8 cellular contexts compared by ENCODE assay signal in the genomic region with DNA sequence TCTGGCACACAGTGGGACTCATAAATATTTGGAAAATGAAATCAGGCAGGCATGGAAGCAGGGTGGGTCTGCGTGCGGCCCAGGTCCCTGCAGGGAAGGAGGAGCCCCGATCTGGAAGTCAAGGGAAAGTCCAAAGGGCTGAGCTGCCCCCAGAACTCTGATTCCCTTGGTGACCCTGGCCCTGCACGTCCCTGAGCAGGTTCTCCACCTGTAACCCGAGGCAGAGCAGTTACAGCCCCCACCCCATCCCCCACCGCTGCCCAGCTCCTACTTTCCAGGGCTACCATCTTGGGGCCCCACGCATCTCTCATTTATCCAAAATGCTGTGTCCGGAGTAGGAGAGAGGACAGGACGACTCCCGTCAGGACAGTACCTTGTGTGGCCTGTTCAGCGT. TPM values are rescaled to one million over a fixed set of nuclear protein-coding genes. Genes with fewer than 3 reads are reported as not detected.
DNase-seq lines count a peak whose midpoint lies in the region; ATAC-seq, FAIRE-seq and TF ChIP-seq lines count a peak whose summit lies in the region.

No MANE protein-coding gene starts in this region.

- 0 out of 2 replicates have a peak, but pooled peaks cover 7% of the 10 kb centered on the region for H3F3A ChIP-seq in GM23338 (replicated peaks; ENCODE audit: low read depth)

- H3K4me1 ChIP-seq in GM23338 (ENCODE audit: insufficient read depth) = peaks cover 10% of the 10 kb centered on the region
- H3K4me1 ChIP-seq in right atrium auricular region = peaks cover 0 to 75% of the 10 kb centered on the region in 2 donors
- peaks cover 54 to 94% (median 85%) of the 10 kb centered on the region in 6 donors for H3K4me1 ChIP-seq in spleen

- H4K20me1 ChIP-seq in GM23338 (replicated peaks; ENCODE audit: insufficient read depth) = no peaks in the 10 kb centered on the region; the same call in none of the 2 replicates

- peaks cover 38% of the 10 kb centered on the region for H3K4me1 Mint-ChIP-seq in GM23338
- peaks cover 73% of the 10 kb centered on the region for H3K4me1 Mint-ChIP-seq in activated T-helper 1 cell treated with anti-CD3 and anti-CD28 coated beads, Interleukin-12 subunit alpha, Interleukin-12 subunit beta, Interleukin-2, Interleukin-4 antibody, amounts not matched to agents 30 ng/mL and 10 ng/mL and 1 ng/mL, durations not matched to agents 14 hours and 24 hours and 36 hours (ENCODE audit: low read depth)

- DNase-seq in GM23338 (ENCODE audit: low spot score) (no peak), right atrium auricular region (ENCODE audit: low spot score) (no peak), spleen (peak; percentile 79), NCI-H1694 treated with DMSO at 0.1 percent for 48 hours (lab: John Stamatoyannopoulos, UW) (no peak), GM19239 (ENCODE audit: insufficient read length, low spot score) (no peak), hepatic stellate cell (ENCODE audit: low spot score) (no peak)
- no peak for DNase-seq in activated T-helper 1 cell treated with anti-CD3 and anti-CD28 coated beads, Interleukin-12 subunit alpha, Interleukin-12 subunit beta, Interleukin-2, Interleukin-4 antibody, amounts not matched to agents 30 ng/mL and 10 ng/mL and 1 ng/mL, durations not matched to agents 14 hours and 24 hours and 36 hours (ENCODE audit: low spot score)

- ATAC-seq in GM23338 (no peak), GM18505 (IDR thresholded peaks at IDR 0.05; ENCODE audit: unreplicated experiment) (no peak)

- H2AFZ ChIP-seq in GM23338 = no peak overlapping the region

- H3K27ac ChIP-seq in GM23338 (ENCODE audit: low read depth) (peak overlapping the region; percentile 75; the same call in 1 of the 2 replicates), right atrium auricular region (peak overlapping the region; percentile 94 to 96), spleen (peak overlapping the region; percentile 52 to 93 (median 84))

- no peak for TF ChIP-seq POLR2A in spleen (IDR thresholded peaks at IDR 0.05)
- no peak for TF ChIP-seq POLR2A in GM18505 (IDR thresholded peaks at IDR 0.05; ENCODE audit: borderline replicate concordance, extremely low read depth, insufficient read depth, insufficient read length)

- no peak for FAIRE-seq in GM19239 (lab: Jason Lieb, UNC)

- peak overlapping the region; percentile 79 for H3K27ac Mint-ChIP-seq in GM23338
- peak overlapping the region; percentile 85 for H3K27ac Mint-ChIP-seq in activated T-helper 1 cell treated with anti-CD3 and anti-CD28 coated beads, Interleukin-12 subunit alpha, Interleukin-12 subunit beta, Interleukin-2, Interleukin-4 antibody, amounts not matched to agents 30 ng/mL and 10 ng/mL and 1 ng/mL, durations not matched to agents 14 hours and 24 hours and 36 hours

- peaks cover 14% of the 10 kb centered on the region for H3K36me3 Mint-ChIP-seq in GM23338 (ENCODE audit: low read depth)
- peaks cover 38% of the 10 kb centered on the region for H3K36me3 Mint-ChIP-seq in activated T-helper 1 cell treated with anti-CD3 and anti-CD28 coated beads, Interleukin-12 subunit alpha, Interleukin-12 subunit beta, Interleukin-2, Interleukin-4 antibody, amounts not matched to agents 30 ng/mL and 10 ng/mL and 1 ng/mL, durations not matched to agents 14 hours and 24 hours and 36 hours (ENCODE audit: low read depth)

- H3K79me2 ChIP-seq in GM23338 (replicated peaks; ENCODE audit: insufficient read depth) = peaks cover 49% of the 10 kb centered on the region

- peak overlapping the region; percentile 89 for H3K4me2 ChIP-seq in GM23338

- intact Hi-C loops in activated T-helper 1 cell treated with anti-CD3 and anti-CD28 coated beads, Interleukin-12 subunit alpha, Interleukin-12 subunit beta, Interleukin-2, Interleukin-4 antibody, amounts not matched to agents 30 ng/mL and 10 ng/mL and 1 ng/mL, durations not matched to agents 14 hours and 24 hours and 36 hours (cut with micrococcal nuclease) = loop anchor here (2.0 to 5.0 kb wide), 3 partner anchors 13 to 455 kb away; a partner anchor contains a TSS
- intact Hi-C loops in spleen (cut with DNase I; ENCODE audit: low total_unique reads) = loop anchor here (10.0 kb wide), 2 partner anchors 47 to 53 kb away; a partner anchor contains a TSS

- WGBS in spleen, 5 donors = 67 to 83% (median 73%) methylated on average over 9 to 11 of the region's 11 CpGs

- peak overlapping the region; percentile 88 for H3K4me3 ChIP-seq in GM23338
- H3K4me3 ChIP-seq in right atrium auricular region = peak overlapping the region; percentile 87 to 89
- H3K4me3 ChIP-seq in spleen = peak overlapping the region; percentile 76 to 98 (median 84)

- no peaks in the 10 kb centered on the region for H3K9me3 Mint-ChIP-seq in GM23338
- H3K9me3 Mint-ChIP-seq in activated T-helper 1 cell treated with anti-CD3 and anti-CD28 coated beads, Interleukin-12 subunit alpha, Interleukin-12 subunit beta, Interleukin-2, Interleukin-4 antibody, amounts not matched to agents 30 ng/mL and 10 ng/mL and 1 ng/mL, durations not matched to agents 14 hours and 24 hours and 36 hours = no peaks in the 10 kb centered on the region

- H3K4me3 Mint-ChIP-seq in GM23338 = peak overlapping the region; percentile 78
- H3K4me3 Mint-ChIP-seq in activated T-helper 1 cell treated with anti-CD3 and anti-CD28 coated beads, Interleukin-12 subunit alpha, Interleukin-12 subunit beta, Interleukin-2, Interleukin-4 antibody, amounts not matched to agents 30 ng/mL and 10 ng/mL and 1 ng/mL, durations not matched to agents 14 hours and 24 hours and 36 hours = peak overlapping the region; percentile 95

- H3K27me3 ChIP-seq in GM23338 (ENCODE audit: insufficient read depth) (no peaks in the 10 kb centered on the region), right atrium auricular region (no peaks in the 10 kb centered on the region), spleen (replicated peaks in 1 of 7) (no peaks in the 10 kb centered on the region)

- no peaks in the 10 kb centered on the region for H3K36me3 ChIP-seq in GM23338 (ENCODE audit: insufficient read depth)
- peaks cover 4% of the 10 kb centered on the region for H3K36me3 ChIP-seq in right atrium auricular region
- H3K36me3 ChIP-seq in spleen = peaks cover 0 to 6% (median 0%) of the 10 kb centered on the region in 6 donors

- H3K9me3 ChIP-seq in right atrium auricular region (no peaks in the 10 kb centered on the region), spleen (no peaks in the 10 kb centered on the region)

- peaks cover 11% of the 10 kb centered on the region for H3K27me3 Mint-ChIP-seq in GM23338 (ENCODE audit: insufficient read depth, low read depth, poor library complexity)
- no peaks in the 10 kb centered on the region for H3K27me3 Mint-ChIP-seq in activated T-helper 1 cell treated with anti-CD3 and anti-CD28 coated beads, Interleukin-12 subunit alpha, Interleukin-12 subunit beta, Interleukin-2, Interleukin-4 antibody, amounts not matched to agents 30 ng/mL and 10 ng/mL and 1 ng/mL, durations not matched to agents 14 hours and 24 hours and 36 hours (ENCODE audit: insufficient read depth)

- TF ChIP-seq CTCF in GM23338 (conservative IDR thresholded peaks at IDR 0.05; ENCODE audit: low read depth in 2 of 2) (no peak), right atrium auricular region (IDR thresholded peaks at IDR 0.05) (no peak), spleen (IDR thresholded peaks at IDR 0.05 in 8 of 11, conservative IDR thresholded peaks at IDR 0.05 in 3 of 11) (no peak)

- no peaks in the 10 kb centered on the region; the same call in 1 of the 2 replicates for H3K9me2 ChIP-seq in GM23338 (ENCODE audit: insufficient read depth)

TF ChIP-seq in GM23338, 12 proteins besides CTCF, POLR2A, EP300 and RAD21 (continues in another document):
- TF ChIP-seq, protein P1, sequence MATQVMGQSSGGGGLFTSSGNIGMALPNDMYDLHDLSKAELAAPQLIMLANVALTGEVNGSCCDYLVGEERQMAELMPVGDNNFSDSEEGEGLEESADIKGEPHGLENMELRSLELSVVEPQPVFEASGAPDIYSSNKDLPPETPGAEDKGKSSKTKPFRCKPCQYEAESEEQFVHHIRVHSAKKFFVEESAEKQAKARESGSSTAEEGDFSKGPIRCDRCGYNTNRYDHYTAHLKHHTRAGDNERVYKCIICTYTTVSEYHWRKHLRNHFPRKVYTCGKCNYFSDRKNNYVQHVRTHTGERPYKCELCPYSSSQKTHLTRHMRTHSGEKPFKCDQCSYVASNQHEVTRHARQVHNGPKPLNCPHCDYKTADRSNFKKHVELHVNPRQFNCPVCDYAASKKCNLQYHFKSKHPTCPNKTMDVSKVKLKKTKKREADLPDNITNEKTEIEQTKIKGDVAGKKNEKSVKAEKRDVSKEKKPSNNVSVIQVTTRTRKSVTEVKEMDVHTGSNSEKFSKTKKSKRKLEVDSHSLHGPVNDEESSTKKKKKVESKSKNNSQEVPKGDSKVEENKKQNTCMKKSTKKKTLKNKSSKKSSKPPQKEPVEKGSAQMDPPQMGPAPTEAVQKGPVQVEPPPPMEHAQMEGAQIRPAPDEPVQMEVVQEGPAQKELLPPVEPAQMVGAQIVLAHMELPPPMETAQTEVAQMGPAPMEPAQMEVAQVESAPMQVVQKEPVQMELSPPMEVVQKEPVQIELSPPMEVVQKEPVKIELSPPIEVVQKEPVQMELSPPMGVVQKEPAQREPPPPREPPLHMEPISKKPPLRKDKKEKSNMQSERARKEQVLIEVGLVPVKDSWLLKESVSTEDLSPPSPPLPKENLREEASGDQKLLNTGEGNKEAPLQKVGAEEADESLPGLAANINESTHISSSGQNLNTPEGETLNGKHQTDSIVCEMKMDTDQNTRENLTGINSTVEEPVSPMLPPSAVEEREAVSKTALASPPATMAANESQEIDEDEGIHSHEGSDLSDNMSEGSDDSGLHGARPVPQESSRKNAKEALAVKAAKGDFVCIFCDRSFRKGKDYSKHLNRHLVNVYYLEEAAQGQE (IDR thresholded peaks at IDR 0.05; ENCODE audit: unreplicated experiment) = no peak
- TF ChIP-seq ZNF331 (CRISPR knock-in tag; IDR thresholded peaks at IDR 0.05; ENCODE audit: low read depth) = no peak
- no peak for TF ChIP-seq JUNB (IDR thresholded peaks at IDR 0.05; ENCODE audit: unreplicated experiment)

RNA-seq across cellular contexts. Expression of a gene that starts 2.1 kb away (rescaled TPM):
- 16.0 and 25.1 TPM in 2 replicates for total RNA-seq in GM23338 (2014; rRNA removed; shearing (Covaris generic))
- polyA plus RNA-seq in GM23338 (2016; fragmentation: Nextera tagmentation; extraction: Ambion mirVana) (10.1 and 12.1 TPM in 2 replicates), spleen (10 to 100 TPM in 2 of 3 donors, 1 to 10 TPM in 1; 9.7 to 18.6 (median 10.7) TPM)
- total RNA-seq in activated T-helper 1 cell treated with anti-CD3 and anti-CD28 coated beads, Interleukin-12 subunit alpha, Interleukin-12 subunit beta, Interleukin-2, Interleukin-4 antibody, amounts not matched to agents 30 ng/mL and 10 ng/mL and 1 ng/mL, durations not matched to agents 14 hours and 24 hours and 36 hours = 30.9 and 35.0 TPM in 2 replicates
- total RNA-seq in right atrium auricular region (10 to 100 TPM; 32.4 to 86.3 TPM), spleen (10 to 100 TPM; 12.4 to 28.0 (median 18.5) TPM)

RNA-seq across cellular contexts. Expression of a gene that starts 47.7 kb away (rescaled TPM):
- 13.0 and 17.2 TPM in 2 replicates for total RNA-seq in GM23338 (2014; rRNA removed; shearing (Covaris generic))
- polyA plus RNA-seq in GM23338 (2016; fragmentation: Nextera tagmentation; extraction: Ambion mirVana) (8.4 and 11.4 TPM in 2 replicates), spleen (10 to 100 TPM; 13.8 to 19.3 (median 13.9) TPM)
- total RNA-seq in activated T-helper 1 cell treated with anti-CD3 and anti-CD28 coated beads, Interleukin-12 subunit alpha, Interleukin-12 subunit beta, Interleukin-2, Interleukin-4 antibody, amounts not matched to agents 30 ng/mL and 10 ng/mL and 1 ng/mL, durations not matched to agents 14 hours and 24 hours and 36 hours = 47.9 and 50.2 TPM in 2 replicates
- total RNA-seq in right atrium auricular region (10 to 100 TPM; 47.9 to 61.4 TPM), spleen (10 to 100 TPM; 24.2 to 36.9 (median 30.2) TPM)
